25 cellular contexts compared by ENCODE assay signal in the genomic region with DNA sequence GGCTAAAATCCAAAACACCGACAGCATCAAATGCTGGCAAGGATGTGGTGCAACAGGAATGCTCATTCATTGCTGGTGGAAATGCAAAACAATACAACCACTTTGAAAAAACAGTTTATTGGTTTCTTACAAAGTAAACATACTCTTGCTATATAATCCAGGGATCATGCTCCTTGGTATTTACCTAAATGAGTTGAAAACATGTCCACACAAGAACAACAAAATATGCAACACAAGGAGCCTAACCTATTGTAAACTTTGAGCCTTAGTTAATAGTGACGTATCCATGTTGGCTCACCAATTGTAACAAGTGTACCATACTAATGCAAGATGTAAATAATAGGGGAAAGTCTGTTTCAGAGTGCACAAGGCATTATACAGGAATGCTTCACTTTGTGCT. TPM values are rescaled to one million over a fixed set of nuclear protein-coding genes. Genes with fewer than 3 reads are reported as not detected.
DNase-seq lines count a peak whose midpoint lies in the region; ATAC-seq, FAIRE-seq and TF ChIP-seq lines count a peak whose summit lies in the region.
"Had no signal": no experiment of that assay in that cellular context is flagged by ENCODE, and none has a peak within 500 bp of the region (broad histone marks: within the 10 kb centered on the region; RNA-seq: fewer than 3 reads in every experiment).

No MANE protein-coding gene starts in this region.

- FAIRE-seq in bronchial epithelial cell (lab: Jason Lieb, UNC) = no peak
- FAIRE-seq: A549, D721Med, GM12891, GM18507 had no signal

- TF ChIP-seq CTCF in bronchial epithelial cell (IDR thresholded peaks at IDR 0.05; ENCODE audit: insufficient read depth, low read length, severe bottlenecking) = no peak

- peaks cover 2% of the 10 kb centered on the region for H3K4me1 ChIP-seq in right cardiac atrium (ENCODE audit: control insufficient read depth, insufficient read depth, low read length)
- H3K4me1 ChIP-seq: A549, BE2C had no signal

- no peak overlapping the region for H3K4me3 ChIP-seq in right cardiac atrium (ENCODE audit: low read length)
- no peak overlapping the region for H3K4me3 ChIP-seq in bronchial epithelial cell (ENCODE audit: low read depth, low read length)
- H3K4me3 ChIP-seq: A549; BLaER1 treated with 17β-estradiol and CSF1 and Interleukin-3, amounts not matched to agents 10 nM and 100 nM; GM23338 had no signal

- H3K27me3 ChIP-seq in right cardiac atrium (ENCODE audit: control insufficient read depth, insufficient read depth) (no peaks in the 10 kb centered on the region), bronchial epithelial cell (ENCODE audit: control insufficient read depth, insufficient read depth, low read length) (no peaks in the 10 kb centered on the region)
- H3K27me3 ChIP-seq: BE2C; BLaER1 treated with 17β-estradiol and CSF1 and Interleukin-3, amounts not matched to agents 10 nM and 100 nM had no signal

- intact Hi-C loops in right cardiac atrium (cut with DNase I) = no loop called here
- intact Hi-C loops in Right ventricle myocardium inferior (cut with DNase I) = no loop called here
- intact Hi-C loops in left colon (cut with DNase I, micrococcal nuclease) = no loop called here

- ATAC-seq in right cardiac atrium (no peak), Right ventricle myocardium inferior (no peak), esophagus mucosa (peak; percentile 45), left colon (no peak)
- ATAC-seq: A549, GM23338, HCT116 had no signal

- peak overlapping the region; percentile 48 for H3K27ac ChIP-seq in right cardiac atrium (ENCODE audit: low read length)
- H3K27ac ChIP-seq: A549; BLaER1 treated with 17β-estradiol and CSF1 and Interleukin-3, amounts not matched to agents 10 nM and 100 nM had no signal

- 83% methylated on average over 2 of the region's 2 CpGs for WGBS in right cardiac atrium

- no peaks in the 10 kb centered on the region for H3K36me3 ChIP-seq in bronchial epithelial cell (ENCODE audit: control insufficient read depth, insufficient read depth, low read length)
- H3K36me3 ChIP-seq: BE2C; BLaER1 treated with 17β-estradiol and CSF1 and Interleukin-3, amounts not matched to agents 10 nM and 100 nM had no signal

- DNase-seq in right cardiac atrium (no peak), Right ventricle myocardium inferior (ENCODE audit: missing footprints) (no peak), bronchial epithelial cell (ENCODE audit: low read depth) (peak; percentile 73), left colon (no peak)
- DNase-seq in stimulated activated CD4-positive, alpha-beta T cell treated with anti-CD3 and anti-CD28 coated beads, Interleukin-4, amount 100 ng/mL, for 24 hours = no peak
- DNase-seq: 8988T; ACHN; AML-193; BE2C; CD4-positive, alpha-beta T cell; CD8-positive, alpha-beta memory T cell; DMS 273 treated with DMSO at 0.1 percent for 48 hours; DMS79; EL; GDM1; H9 had no signal

- H3K9me3 ChIP-seq in right cardiac atrium (ENCODE audit: control insufficient read depth, low read length) = no peaks in the 10 kb centered on the region
- H3K9me3 ChIP-seq: BE2C had no signal

RNA-seq across cellular contexts. Expression of a gene that starts 37.2 kb away (rescaled TPM):
- 10 to 100 TPM; 25.2 to 32.6 (median 28.1) TPM for total RNA-seq in right cardiac atrium
- polyA plus RNA-seq in right cardiac atrium = 18.5 TPM
- 15.5 TPM for total RNA-seq in Right ventricle myocardium inferior
- total RNA-seq in bronchial epithelial cell = under 0.01 and 0.38 TPM in 2 replicates
- 6.4 TPM for total RNA-seq in esophagus mucosa
- 1 to 10 TPM; 2.0 to 3.0 TPM for total RNA-seq in left colon
- total RNA-seq: CD4-positive, alpha-beta T cell; CD8-positive, alpha-beta memory T cell had no signal
- polyA plus RNA-seq: CD14-positive monocyte; CD8-positive, alpha-beta memory T cell had no signal
